In the genomic region with DNA sequence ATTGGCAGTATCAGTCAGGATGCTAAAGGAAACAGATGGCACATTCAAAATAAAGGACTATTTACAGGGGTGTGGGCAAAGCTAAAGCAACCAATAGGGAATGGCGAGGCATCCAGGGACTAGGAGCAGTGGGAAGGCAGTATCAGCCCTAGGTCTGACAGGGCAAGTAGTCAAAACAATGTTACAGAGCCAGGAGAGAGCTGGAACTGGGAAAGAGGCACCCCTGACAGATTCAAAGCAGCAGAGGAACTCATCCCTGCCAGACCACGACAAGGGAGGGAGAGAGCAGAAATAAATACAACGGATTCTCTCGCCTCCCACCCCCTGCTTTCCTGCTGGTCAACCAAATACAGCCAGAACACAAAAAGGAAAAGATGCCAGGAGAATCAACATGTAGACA, we compare ENCODE assay signal across 29 cellular contexts.
DNase-seq lines count a peak whose midpoint lies in the region; ATAC-seq and TF ChIP-seq lines count a peak whose summit lies in the region.
"Had no signal": no experiment of that assay in that cellular context is flagged by ENCODE, and none has a peak within 500 bp of the region (broad histone marks: within the 10 kb centered on the region; RNA-seq: fewer than 3 reads in every experiment).

No MANE protein-coding gene starts in this region.

- peak overlapping the region; percentile 25 for H2AFZ ChIP-seq in mammary epithelial cell (ENCODE audit: low read depth, low read length)

- H3K4me1 Mint-ChIP-seq in MCF 10A (ENCODE audit: insufficient read depth, unreplicated experiment), result no peaks in the 10 kb centered on the region
- H3K4me1 Mint-ChIP-seq: central memory CD8-positive, alpha-beta T cell had no signal

- WGBS in mammary epithelial cell (ENCODE audit: low coverage, missing lambda C conversion rate), result 68% methylated on average over 4 of the region's 4 CpGs
- WGBS in heart right ventricle, 2 donors, result 41 to 43% methylated on average over 4 of the region's 4 CpGs

- BruUV-seq in MCF 10A (replicated peaks; lab: Mats Ljungman, UMichigan) (no TSS peak), mammary epithelial cell (replicated peaks; lab: Mats Ljungman, UMichigan) (no TSS peak)

- no peak for DNase-seq in breast epithelium (ENCODE audit: low spot score in 2 of 2)
- DNase-seq in MCF 10A (ENCODE audit: unreplicated experiment), result no peak
- no peak for DNase-seq in mammary epithelial cell
- DNase-seq in medulla oblongata (ENCODE audit: extremely low spot score), result peak; percentile 9
- DNase-seq in uterus, result no peak
- no peak for DNase-seq in NCI-H1105 (lab: John Stamatoyannopoulos, UW)
- no peak for DNase-seq in heart right ventricle
- DNase-seq: 8988T; activated CD8-positive, alpha-beta T cell treated with anti-CD3 and anti-CD28 coated beads, Interleukin-2, amount 10 ng/mL, durations not matched to agents 7 days and 5 days; activated T-cell treated with anti-CD3 and anti-CD28 coated beads for 4 hours; aorta; CD4-positive, alpha-beta T cell; EL; foreskin fibroblast; left colon; mesendoderm; NCI-H1436; NCI-H748 treated with DMSO at 0.1 percent for 48 hours; nucleus accumbens; stimulated activated CD4-positive, alpha-beta T cell treated with anti-CD3 and anti-CD28 coated beads, Interleukin-2, amount 100 ng/mL, for 24 hours; stomach; thyroid gland had no signal

- no peaks in the 10 kb centered on the region for H3K9me3 Mint-ChIP-seq in MCF 10A (ENCODE audit: unreplicated experiment)
- H3K9me3 Mint-ChIP-seq: central memory CD8-positive, alpha-beta T cell had no signal

- H3K27me3 ChIP-seq in breast epithelium, result no peaks in the 10 kb centered on the region
- H3K27me3 ChIP-seq in mammary epithelial cell (ENCODE audit: insufficient read depth, low read length), result no peaks in the 10 kb centered on the region
- no peaks in the 10 kb centered on the region for H3K27me3 ChIP-seq in uterus
- H3K27me3 ChIP-seq in heart right ventricle, result no peaks in the 10 kb centered on the region
- H3K27me3 ChIP-seq: SJSA1, stomach, thyroid gland had no signal

- H3K4me1 ChIP-seq in breast epithelium, result no peaks in the 10 kb centered on the region
- H3K4me1 ChIP-seq in mammary epithelial cell (ENCODE audit: insufficient read depth, low read length), result no peaks in the 10 kb centered on the region
- H3K4me1 ChIP-seq in uterus, result no peaks in the 10 kb centered on the region
- no peaks in the 10 kb centered on the region for H3K4me1 ChIP-seq in heart right ventricle
- H3K4me1 ChIP-seq: SJSA1, thyroid gland had no signal

- no peaks in the 10 kb centered on the region for H4K20me1 ChIP-seq in mammary epithelial cell (ENCODE audit: insufficient read depth, low read length)

- H3K4me3 ChIP-seq in breast epithelium (no peak overlapping the region), mammary epithelial cell (replicated peaks in 1 of 3; ENCODE audit: insufficient read depth in 1 of 3, low read depth in 2 of 3, low read length in 3 of 3) (no peak overlapping the region), uterus (no peak overlapping the region), heart right ventricle (no peak overlapping the region)
- H3K4me3 ChIP-seq: SJSA1, skin epidermis, stomach, thyroid gland had no signal

- H3K27ac ChIP-seq in breast epithelium (peak overlapping the region; percentile 54 to 61), mammary epithelial cell (ENCODE audit: insufficient read depth, low read depth, low read length) (no peak overlapping the region), uterus (peak overlapping the region; percentile 70 to 79), heart right ventricle (no peak overlapping the region)
- H3K27ac ChIP-seq: epithelial cell of prostate, KMS-11, SJSA1, thyroid gland had no signal

- no peak for TF ChIP-seq CTCF in breast epithelium (IDR thresholded peaks at IDR 0.05)
- TF ChIP-seq CTCF in MCF 10A (IDR thresholded peaks at IDR 0.05; ENCODE audit: unreplicated experiment), result no peak
- no peak for TF ChIP-seq CTCF in mammary epithelial cell (conservative IDR thresholded peaks at IDR 0.05 in 1 of 2, IDR thresholded peaks at IDR 0.05 in 1 of 2; ENCODE audit: extremely low read depth in 1 of 2, insufficient read depth in 1 of 2, low read depth in 1 of 2, low read length in 2 of 2)
- TF ChIP-seq CTCF in uterus (IDR thresholded peaks at IDR 0.05), result no peak
- TF ChIP-seq CTCF in heart right ventricle (IDR thresholded peaks at IDR 0.05), result no peak

- no peaks in the 10 kb centered on the region for H3K27me3 Mint-ChIP-seq in MCF 10A (ENCODE audit: insufficient read depth, unreplicated experiment)
- H3K27me3 Mint-ChIP-seq: activated naive CD8-positive, alpha-beta T cell; CD4-positive, alpha-beta T cell; central memory CD8-positive, alpha-beta T cell had no signal

- no peaks in the 10 kb centered on the region for H3K79me2 ChIP-seq in mammary epithelial cell (ENCODE audit: insufficient read depth, low read length)

- H3K27ac Mint-ChIP-seq in MCF 10A (ENCODE audit: low read depth, unreplicated experiment), result no peak overlapping the region
- H3K27ac Mint-ChIP-seq: activated CD8-positive, alpha-beta T cell treated with anti-CD3 and anti-CD28 coated beads, Interleukin-2, amount 10 ng/mL, durations not matched to agents 7 days and 5 days; activated naive CD8-positive, alpha-beta T cell; CD4-positive, alpha-beta T cell had no signal

- TF ChIP-seq POLR2A in breast epithelium (IDR thresholded peaks at IDR 0.05), result no peak
- TF ChIP-seq POLR2A in uterus (IDR thresholded peaks at IDR 0.05), result no peak

- CTCF ChIA-PET in MCF 10A (lab: Yijun Ruan, JAX) (interaction anchor here (0.7 kb wide), 1 partner anchor 37 kb away, joined by 3 read pairs; no protein-coding TSS in a partner anchor), mammary epithelial cell (lab: Charles Lee; ENCODE audit: low non-redundant PET) (no interaction called here)

- H3K9me3 ChIP-seq in breast epithelium (no peaks in the 10 kb centered on the region), mammary epithelial cell (replicated peaks; ENCODE audit: insufficient read depth, low read length) (no peaks in the 10 kb centered on the region), uterus (no peaks in the 10 kb centered on the region), heart right ventricle (peaks cover 0 to 7% (median 0%) of the 10 kb centered on the region in 11 donors)
- H3K9me3 ChIP-seq: SJSA1, stomach, thyroid gland had no signal

- intact Hi-C loops in breast epithelium (cut with DNase I; ENCODE audit: low total_unique reads) (no loop called here), MCF 10A (cut with micrococcal nuclease) (no loop called here), mammary epithelial cell (cut with micrococcal nuclease) (no loop called here), uterus (cut with DNase I; ENCODE audit: low total_unique reads) (no loop called here), heart right ventricle (cut with DNase I) (no loop called here)

- no peak overlapping the region for H3K9ac ChIP-seq in mammary epithelial cell (ENCODE audit: insufficient read depth, low read length)
- H3K9ac ChIP-seq: KMS-11 had no signal

- POLR2A ChIA-PET in MCF 10A (lab: Yijun Ruan, JAX), result no interaction called here

- in situ Hi-C loops in mammary epithelial cell (cut with MboI; ENCODE audit: low sequenced_read_pairs in 2 of 2), result no loop called here

- H3K36me3 ChIP-seq in breast epithelium, result no peaks in the 10 kb centered on the region
- no peaks in the 10 kb centered on the region for H3K36me3 ChIP-seq in mammary epithelial cell (ENCODE audit: insufficient read depth, low read length)
- H3K36me3 ChIP-seq in uterus, result no peaks in the 10 kb centered on the region
- no peaks in the 10 kb centered on the region for H3K36me3 ChIP-seq in heart right ventricle
- H3K36me3 ChIP-seq: SJSA1, stomach, thyroid gland had no signal

- H3K4me3 Mint-ChIP-seq in MCF 10A (ENCODE audit: unreplicated experiment), result no peak overlapping the region
- H3K4me3 Mint-ChIP-seq: activated CD8-positive, alpha-beta T cell treated with anti-CD3 and anti-CD28 coated beads, Interleukin-2, amount 10 ng/mL, durations not matched to agents 7 days and 5 days; activated naive CD8-positive, alpha-beta T cell; CD4-positive, alpha-beta T cell; central memory CD8-positive, alpha-beta T cell had no signal

- ATAC-seq in HG03342 (IDR thresholded peaks at IDR 0.05; ENCODE audit: unreplicated experiment) (no peak), heart right ventricle (no peak)
- ATAC-seq: activated CD8-positive, alpha-beta T cell treated with anti-CD3 and anti-CD28 coated beads, Interleukin-2, amount 10 ng/mL, durations not matched to agents 7 days and 5 days; left colon had no signal

- H3K4me2 ChIP-seq in mammary epithelial cell (ENCODE audit: insufficient read depth, low read depth, low read length), result no peak overlapping the region
- H3K4me2 ChIP-seq: KMS-11 had no signal

- dilution Hi-C loops in mammary epithelial cell (cut with HindIII; ENCODE audit: low sequenced_read_pairs), result no loop called here

- no peaks in the 10 kb centered on the region for H3K36me3 Mint-ChIP-seq in MCF 10A (ENCODE audit: insufficient read depth, unreplicated experiment)
- H3K36me3 Mint-ChIP-seq: activated naive CD8-positive, alpha-beta T cell had no signal

Comparison
In these comparisons a context has a peak if more than half of its experiments do, and no peak if none do; other contexts are left out.
1. H3K27ac ChIP-seq: peak in breast epithelium (2 of 2) and uterus (2 of 2); none in mammary epithelial cell (single experiment) and heart right ventricle (0 of 10).